Comparison of ENCODE assay signal across 25 cellular contexts in the genomic region with DNA sequence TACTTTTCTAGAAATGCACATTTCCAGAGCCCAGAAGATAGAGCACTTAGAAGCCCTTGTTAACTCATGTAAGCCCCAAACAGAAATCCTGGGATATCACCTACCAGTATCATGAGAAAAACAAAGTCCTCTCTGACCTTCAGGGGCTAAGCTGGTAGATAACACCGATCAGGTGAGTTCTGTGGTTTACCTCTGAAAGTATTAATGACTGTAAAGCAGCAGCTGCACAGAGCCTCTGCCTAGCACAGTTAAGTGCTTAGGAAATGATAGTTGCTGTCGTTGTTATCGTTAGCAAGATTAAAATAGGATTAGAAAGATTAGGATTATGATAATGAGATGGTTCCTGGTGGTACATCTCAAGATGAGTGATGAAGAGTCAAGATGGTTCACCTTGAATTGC.
"Had no signal": no experiment of that assay in that cellular context is flagged by ENCODE, and none has a peak within 500 bp of the region (broad histone marks: within the 10 kb centered on the region; RNA-seq: fewer than 3 reads in every experiment).

No MANE protein-coding gene starts in this region.

- H3K9me3 ChIP-seq: gastroesophageal sphincter, ovary, right lobe of liver, stomach, thyroid gland, upper lobe of left lung, vagina had no signal

- H3K27ac Mint-ChIP-seq: progenitor cell of endocrine pancreas had no signal

- H3K27me3 ChIP-seq: gastroesophageal sphincter, ovary, right lobe of liver, stomach, thyroid gland, upper lobe of left lung, vagina had no signal

- H3K36me3 ChIP-seq: ovary, right lobe of liver, thyroid gland, upper lobe of left lung, vagina had no signal

- H3K9me3 Mint-ChIP-seq: activated naive CD4-positive, alpha-beta T cell treated with anti-CD3 and anti-CD28 coated beads, Interleukin-2, amount 10 ng/mL, durations not matched to agents 7 days and 5 days; effector memory CD8-positive, alpha-beta T cell; immature natural killer cell; naive thymus-derived CD4-positive, alpha-beta T cell had no signal

- FAIRE-seq: TTC549 had no signal

- H3K4me1 ChIP-seq: right lobe of liver, thyroid gland, upper lobe of left lung, vagina had no signal

- DNase-seq: activated CD4-positive, alpha-beta T cell treated with anti-CD3 and anti-CD28 coated beads for 48 hours; activated CD4-positive, alpha-beta T cell treated with anti-CD3 and anti-CD28 coated beads, Interleukin-2, amount 50 U/mL, for 48 hours; activated effector memory CD4-positive, alpha-beta T cell treated with anti-CD3 and anti-CD28 coated beads, Interleukin-2, amount 50 U/mL, for 16 hours; activated naive CD4-positive, alpha-beta T cell treated with anti-CD3 and anti-CD28 coated beads, Interleukin-2, amount 10 ng/mL, durations not matched to agents 7 days and 5 days; amygdala; caudate nucleus; cortex of kidney; effector memory CD8-positive, alpha-beta T cell; hypothalamus; immature natural killer cell; midbrain; naive thymus-derived CD4-positive, alpha-beta T cell; ovary; right lobe of liver; stimulated activated CD4-positive, alpha-beta T cell treated with anti-CD3 and anti-CD28 coated beads, Interleukin-4, amount 100 ng/mL, for 1 hour; stomach; T-helper 9 cell; thyroid gland; upper lobe of left lung had no signal

- ATAC-seq: activated CD4-positive, CD25-positive, alpha-beta regulatory T cell treated with anti-CD3 and anti-CD28 coated beads, Interleukin-2, amount 50 U/mL, for 24 hours; effector memory CD8-positive, alpha-beta T cell; gastroesophageal sphincter; naive thymus-derived CD4-positive, alpha-beta T cell; right lobe of liver had no signal

- H3K27ac ChIP-seq: gastroesophageal sphincter, ovary, right lobe of liver, stomach, thyroid gland, upper lobe of left lung, vagina, VCaP had no signal

- H3K4me3 ChIP-seq: gastroesophageal sphincter, ovary, right lobe of liver, stomach, thyroid gland, upper lobe of left lung, vagina had no signal

- H3K4me3 Mint-ChIP-seq: activated naive CD4-positive, alpha-beta T cell treated with anti-CD3 and anti-CD28 coated beads, Interleukin-2, amount 10 ng/mL, durations not matched to agents 7 days and 5 days; effector memory CD8-positive, alpha-beta T cell; naive thymus-derived CD4-positive, alpha-beta T cell had no signal
